Comparison of ENCODE assay signal across 8 cellular contexts in genomic region chr17:42248351-42249179, GRCh38. TPM values are rescaled to one million over a fixed set of nuclear protein-coding genes. Genes with fewer than 3 reads are reported as not detected.
DNase-seq lines count a peak whose midpoint lies in the region; ATAC-seq and TF ChIP-seq lines count a peak whose summit lies in the region.

No MANE protein-coding gene starts in this region.

- H3K9me3 ChIP-seq in heart left ventricle (no peaks in the 10 kb centered on the region), vagina (no peaks in the 10 kb centered on the region)

- H3K36me3 Mint-ChIP-seq in activated naive CD8-positive, alpha-beta T cell treated with anti-CD3 and anti-CD28 coated beads for 36 hours, result peaks cover 4% of the 10 kb centered on the region

- H3K4me3 ChIP-seq in heart left ventricle, result peak overlapping the region in 10 of 12 donors; percentile 21 to 53 (median 45)
- peak overlapping the region; percentile 9 to 21 for H3K4me3 ChIP-seq in vagina

- H3K4me1 Mint-ChIP-seq in activated naive CD8-positive, alpha-beta T cell treated with anti-CD3 and anti-CD28 coated beads for 36 hours, result peaks cover 62% of the 10 kb centered on the region

- H3K27me3 Mint-ChIP-seq in activated naive CD8-positive, alpha-beta T cell treated with anti-CD3 and anti-CD28 coated beads for 36 hours, result no peaks in the 10 kb centered on the region

- H3K27ac Mint-ChIP-seq in activated naive CD8-positive, alpha-beta T cell treated with anti-CD3 and anti-CD28 coated beads for 36 hours, result peak overlapping the region; percentile 91

- peak overlapping the region; percentile 77 for H3K4me3 Mint-ChIP-seq in activated naive CD8-positive, alpha-beta T cell treated with anti-CD3 and anti-CD28 coated beads for 36 hours

- TF ChIP-seq POLR2A in heart left ventricle (IDR thresholded peaks at IDR 0.05) (peak in 1 of 2 donors; percentile 62), vagina (IDR thresholded peaks at IDR 0.05) (no peak)

- 16 to 22% (median 18%) methylated on average over 13 of the region's 13 CpGs for WGBS in heart left ventricle, 4 donors

- in situ Hi-C loops in ACHN (cut with HindIII; ENCODE audit: low pct_ligation_motif_present, low pct_unique_long_range_greater_than_20kb, low sequenced_read_pairs), result no loop called here

- ATAC-seq in GM18909 (IDR thresholded peaks at IDR 0.05; ENCODE audit: poor library complexity, unreplicated experiment) (peak; percentile 77), HG03521 (IDR thresholded peaks at IDR 0.05; ENCODE audit: unreplicated experiment) (peak; percentile 46), SK-N-SH treated with all-trans-retinoic acid at 6 μM for 48 hours (peak; percentile 96), heart left ventricle (peak; percentile 95 to 99 (median 97))

- TF ChIP-seq CTCF in heart left ventricle (IDR thresholded peaks at IDR 0.05) (no peak), vagina (IDR thresholded peaks at IDR 0.05) (no peak)

- DNase-seq in ACHN (peak; percentile 86), heart left ventricle (peak; percentile 64 to 90 (median 88)), retina (peak; percentile 32), vagina (ENCODE audit: extremely low spot score in 2 of 2) (peak in 1 of 2 donors; percentile 93)
- peak; percentile 76 for DNase-seq in activated naive CD8-positive, alpha-beta T cell treated with anti-CD3 and anti-CD28 coated beads for 36 hours

- H3K36me3 ChIP-seq in heart left ventricle, result no peaks in the 10 kb centered on the region
- H3K36me3 ChIP-seq in vagina, result no peaks in the 10 kb centered on the region

- H3K4me1 ChIP-seq in heart left ventricle (peaks cover 3 to 79% (median 35%) of the 10 kb centered on the region in 12 donors), vagina (peaks cover 61% of the 10 kb centered on the region)

- peaks cover 5% of the 10 kb centered on the region for H3K9me3 Mint-ChIP-seq in activated naive CD8-positive, alpha-beta T cell treated with anti-CD3 and anti-CD28 coated beads for 36 hours

- H3K27me3 ChIP-seq in heart left ventricle (no peaks in the 10 kb centered on the region), vagina (no peaks in the 10 kb centered on the region)

- H3K27ac ChIP-seq in heart left ventricle (peak overlapping the region; percentile 85 to 99 (median 92)), vagina (peak overlapping the region; percentile 88)

- intact Hi-C loops in heart left ventricle (cut with DNase I), result no loop called here
- intact Hi-C loops in vagina (cut with DNase I), result no loop called here

TF ChIP-seq in SK-N-SH treated with all-trans-retinoic acid at 6 μM for 48 hours, 23 proteins besides CTCF, POLR2A, EP300 and RAD21:
- no peak for TF ChIP-seq TSHZ2 (CRISPR knock-in tag; IDR thresholded peaks at IDR 0.05)
- TF ChIP-seq BACH2 (CRISPR knock-in tag; IDR thresholded peaks at IDR 0.05; ENCODE audit: borderline replicate concordance), result no peak
- TF ChIP-seq ZFP3 (CRISPR knock-in tag; IDR thresholded peaks at IDR 0.05), result 0 out of 2 replicates have a peak, but pooled peaks have one; percentile 24
- no peak for TF ChIP-seq SNAI2 (CRISPR knock-in tag; IDR thresholded peaks at IDR 0.05)

RNA-seq across cellular contexts. Expression of gene STAT5B, which starts 27.6 kb away (rescaled TPM):
- total RNA-seq in activated naive CD8-positive, alpha-beta T cell treated with anti-CD3 and anti-CD28 coated beads for 36 hours, result 10 to 100 TPM; 60.7 to 68.6 TPM
- total RNA-seq in heart left ventricle (10 to 100 TPM; 26.1 to 51.9 (median 32.4) TPM), vagina (74.6 TPM)
- polyA plus RNA-seq in heart left ventricle, result 10 to 100 TPM; 13.0 to 20.3 TPM

RNA-seq across cellular contexts. Expression of gene STAT5A, which starts 39.7 kb away (rescaled TPM):
- total RNA-seq in activated naive CD8-positive, alpha-beta T cell treated with anti-CD3 and anti-CD28 coated beads for 36 hours, result 100 to 1,000 TPM; 116 to 121 TPM
- total RNA-seq in heart left ventricle (10 to 100 TPM in 8 of 9 donors, 1 to 10 TPM in 1; 7.5 to 44.0 (median 15.7) TPM), vagina (38.3 TPM)
- 1 to 10 TPM; 4.9 to 9.0 TPM for polyA plus RNA-seq in heart left ventricle

RNA-seq across cellular contexts. Expression of gene GHDC, which starts 54.3 kb away (rescaled TPM):
- total RNA-seq in activated naive CD8-positive, alpha-beta T cell treated with anti-CD3 and anti-CD28 coated beads for 36 hours, result 10 to 100 TPM; 13.6 to 14.6 TPM
- 10 to 100 TPM in 3 of 9 donors, 1 to 10 TPM in 6; 4.9 to 17.3 (median 8.3) TPM for total RNA-seq in heart left ventricle
- polyA plus RNA-seq in heart left ventricle, result 1 to 10 TPM; 6.2 to 9.4 TPM
- 35.1 TPM for total RNA-seq in vagina

Comparison
In these comparisons a context has a peak if more than half of its experiments do, and no peak if none do; other contexts are left out.
1. ATAC-seq: peak in every context shown above with its lines; median percentile 97 in heart left ventricle; 96 in SK-N-SH treated with all-trans-retinoic acid at 6 μM for 48 hours; 77 in GM18909; 46 in HG03521.